17 cellular contexts compared by ENCODE assay signal in genomic region chr1:218613105-218613504, GRCh38.
"Had no signal": no experiment of that assay in that cellular context is flagged by ENCODE, and none has a peak within 500 bp of the region (broad histone marks: within the 10 kb centered on the region; RNA-seq: fewer than 3 reads in every experiment).

No MANE protein-coding gene starts in this region.

- H3K4me3 ChIP-seq: colonic mucosa, heart left ventricle, psoas muscle, right lobe of liver, spleen, suprapubic skin had no signal

- H3K27ac ChIP-seq: colonic mucosa, heart left ventricle, psoas muscle, right lobe of liver, spleen, suprapubic skin had no signal

- H3K36me3 ChIP-seq: colonic mucosa, heart left ventricle, right lobe of liver, spleen, suprapubic skin had no signal

- DNase-seq: activated CD4-positive, alpha-beta T cell treated with anti-CD3 and anti-CD28 coated beads, Interleukin-2, amount 10 ng/mL, durations not matched to agents 7 days and 5 days; activated CD4-positive, CD25-positive, alpha-beta regulatory T cell; activated CD8-positive, alpha-beta memory T cell treated with anti-CD3 and anti-CD28 coated beads for 24 hours; activated naive CD4-positive, alpha-beta T cell treated with anti-CD3 and anti-CD28 coated beads, Interleukin-2, amount 10 ng/mL, durations not matched to agents 7 days and 5 days; caudate nucleus; colonic mucosa; effector CD4-positive, alpha-beta T cell; heart left ventricle; left ventricle myocardium superior; mesenchymal stem cell; psoas muscle; right lobe of liver; spleen; stimulated activated CD4-positive, alpha-beta T cell treated with anti-CD3 and anti-CD28 coated beads, Interleukin-2, amount 100 ng/mL, for 24 hours; stimulated activated naive CD4-positive, alpha-beta T cell treated with Interleukin-2 at 50 U/mL for 16 hours had no signal

- ATAC-seq: activated T-helper 17 cell treated with anti-CD3 and anti-CD28 coated beads, Interleukin-2, amount 50 U/mL, for 72 hours; heart left ventricle; left ventricle myocardium superior; psoas muscle; right lobe of liver had no signal

- H3K9me3 ChIP-seq: colonic mucosa, suprapubic skin had no signal

- H3K27me3 ChIP-seq: colonic mucosa, heart left ventricle, right lobe of liver, spleen, suprapubic skin had no signal

- H3K4me1 ChIP-seq: colonic mucosa, heart left ventricle, psoas muscle, right lobe of liver, spleen, suprapubic skin had no signal
